In genomic region chr1:207963429-207964194, GRCh38 we compare ENCODE assay signal across 1 cellular context.
TF ChIP-seq lines count a peak whose summit lies in the region.

No MANE protein-coding gene starts in this region.

TF ChIP-seq in HepG2, 621 proteins besides CTCF, POLR2A, EP300 and RAD21 (continued from another document and continues in another):
- TF ChIP-seq KDM2A (CRISPR knock-in tag; IDR thresholded peaks at IDR 0.05; ENCODE audit: borderline replicate concordance, low read depth) (peak; percentile 83; the same call in 1 of the 2 replicates), ZBTB34 (CRISPR knock-in tag; IDR thresholded peaks at IDR 0.05) (no peak), ARNTL (CRISPR knock-in tag; IDR thresholded peaks at IDR 0.05) (no peak), GTF3A (CRISPR knock-in tag; conservative IDR thresholded peaks at IDR 0.05) (no peak), ZSCAN25 (CRISPR knock-in tag; IDR thresholded peaks at IDR 0.05) (no peak), ZNF350 (CRISPR knock-in tag; IDR thresholded peaks at IDR 0.05; ENCODE audit: borderline replicate concordance, low read depth) (peak; percentile 69), ZBTB21 (CRISPR knock-in tag; IDR thresholded peaks at IDR 0.05) (no peak), ZBTB26 (CRISPR knock-in tag; IDR thresholded peaks at IDR 0.05; ENCODE audit: borderline replicate concordance) (no peak), AHR (CRISPR knock-in tag; IDR thresholded peaks at IDR 0.05) (no peak), ZC3H13 (CRISPR knock-in tag; IDR thresholded peaks at IDR 0.05) (no peak), HNF1B (CRISPR knock-in tag; IDR thresholded peaks at IDR 0.05) (no peak), AHDC1 (CRISPR knock-in tag; IDR thresholded peaks at IDR 0.05; ENCODE audit: borderline replicate concordance) (peak; percentile 71; the same call in 1 of the 2 replicates), ZNF878 (CRISPR knock-in tag; IDR thresholded peaks at IDR 0.05) (peak; percentile 72; the same call in 1 of the 2 replicates), HMGXB4 (CRISPR knock-in tag; IDR thresholded peaks at IDR 0.05; ENCODE audit: borderline replicate concordance in 1 of 2, low read depth in 1 of 2) (peak; percentile 83 to 85), NONO (IDR thresholded peaks at IDR 0.05) (no peak), NONO (CRISPR knock-in tag; conservative IDR thresholded peaks at IDR 0.05) (peak; percentile 64), KAT7 (CRISPR knock-in tag; IDR thresholded peaks at IDR 0.05; ENCODE audit: borderline replicate concordance) (peak; percentile 33; the same call in 1 of the 2 replicates), ZNF703 (CRISPR knock-in tag; IDR thresholded peaks at IDR 0.05; ENCODE audit: borderline replicate concordance) (no peak), ZNF740 (CRISPR knock-in tag; IDR thresholded peaks at IDR 0.05) (no peak), ZNF800 (CRISPR knock-in tag; IDR thresholded peaks at IDR 0.05) (no peak), ZBTB14 (CRISPR knock-in tag; IDR thresholded peaks at IDR 0.05) (no peak), ZNF652 (CRISPR knock-in tag; IDR thresholded peaks at IDR 0.05; ENCODE audit: borderline replicate concordance, low read depth) (no peak), MEF2D (CRISPR knock-in tag; IDR thresholded peaks at IDR 0.05) (no peak), ZNF510 (CRISPR knock-in tag; IDR thresholded peaks at IDR 0.05; ENCODE audit: low read depth) (no peak), ZNF749 (CRISPR knock-in tag; IDR thresholded peaks at IDR 0.05; ENCODE audit: borderline replicate concordance) (0 out of 2 replicates have a peak, but pooled peaks have one; percentile 36), SATB2 (CRISPR knock-in tag; IDR thresholded peaks at IDR 0.05) (no peak), TMF1 (CRISPR knock-in tag; IDR thresholded peaks at IDR 0.05; ENCODE audit: low read depth) (no peak), ZNF576 (CRISPR knock-in tag; IDR thresholded peaks at IDR 0.05) (0 out of 2 replicates have a peak, but pooled peaks have one; percentile 57), GATA4 (IDR thresholded peaks at IDR 0.05; ENCODE audit: borderline replicate concordance, low read depth) (no peak), RXRB (CRISPR knock-in tag; IDR thresholded peaks at IDR 0.05; ENCODE audit: borderline replicate concordance) (peak; percentile 68), KDM3A (CRISPR knock-in tag; IDR thresholded peaks at IDR 0.05; ENCODE audit: low read depth) (no peak; the same call in 1 of the 2 replicates), KDM4B (CRISPR knock-in tag; IDR thresholded peaks at IDR 0.05) (no peak), NKX3-1 (CRISPR knock-in tag; IDR thresholded peaks at IDR 0.05) (no peak), SNAPC4 (CRISPR knock-in tag; IDR thresholded peaks at IDR 0.05) (no peak), ZNF432 (CRISPR knock-in tag; IDR thresholded peaks at IDR 0.05; ENCODE audit: borderline replicate concordance) (no peak)
